11 cellular contexts compared by ENCODE assay signal in genomic region chr12:94263905-94264655, GRCh38.
DNase-seq lines count a peak whose midpoint lies in the region; ATAC-seq and TF ChIP-seq lines count a peak whose summit lies in the region.
"Had no signal": no experiment of that assay in that cellular context is flagged by ENCODE, and none has a peak within 500 bp of the region (broad histone marks: within the 10 kb centered on the region; RNA-seq: fewer than 3 reads in every experiment).

No MANE protein-coding gene starts in this region.

- H3K27ac Mint-ChIP-seq in nephron progenitor cell, result no peak overlapping the region

- WGBS in mesendoderm (ENCODE audit: extremely low coverage, insufficient coverage, low lambda C conversion rate), result no CpG with 5 or more reads among the region's 21 CpGs

- H2BK120ac ChIP-seq in mesendoderm (ENCODE audit: low read depth, low read length), result no peak overlapping the region

- H3K4me3 ChIP-seq in BE2C (ENCODE audit: low read depth, low read length) (no peak overlapping the region), astrocyte of the spinal cord (ENCODE audit: low read depth, low read length) (no peak overlapping the region), mesendoderm (ENCODE audit: low read length) (no peak overlapping the region)

- H3K36me3 ChIP-seq in BE2C (no peaks in the 10 kb centered on the region), mesendoderm (ENCODE audit: control insufficient read depth, insufficient read depth, low read length) (no peaks in the 10 kb centered on the region)

- H3K79me2 ChIP-seq in mesendoderm (ENCODE audit: control insufficient read depth, insufficient read depth, low read length), result no peaks in the 10 kb centered on the region

- H3K4me1 ChIP-seq in BE2C, result peaks cover 25% of the 10 kb centered on the region
- H3K4me1 ChIP-seq in mesendoderm (ENCODE audit: control insufficient read depth, low read depth, low read length), result peaks cover 7% of the 10 kb centered on the region

- peaks cover 47% of the 10 kb centered on the region for H3K4me1 Mint-ChIP-seq in nephron progenitor cell

- H3K9me3 Mint-ChIP-seq in nephron progenitor cell, result peaks cover 3% of the 10 kb centered on the region
- H3K9me3 Mint-ChIP-seq: IgD-negative memory B cell had no signal

- DNase-seq in BE2C (peak; percentile 22), EH (ENCODE audit: low read depth) (peak; percentile 89), astrocyte of the spinal cord (ENCODE audit: low read depth, low spot score) (peak; percentile 67), mesendoderm (peak; percentile 96), NCI-H510A treated with DMSO at 0.1 percent for 48 hours (lab: John Stamatoyannopoulos, UW) (no peak), nephron progenitor cell (no peak), NOMO-1 (lab: John Stamatoyannopoulos, UW; ENCODE audit: unreplicated experiment in 2 of 2) (no peak)
- DNase-seq: NCI-H524; stimulated activated CD4-positive, alpha-beta T cell treated with anti-CD3 and anti-CD28 coated beads, Interleukin-2, amount 100 ng/mL, for 48 hours had no signal

- H3K4ac ChIP-seq in mesendoderm (ENCODE audit: low read depth, low read length), result no peak overlapping the region

- H3K27me3 Mint-ChIP-seq in nephron progenitor cell (ENCODE audit: low read depth, poor library complexity), result peaks cover 11% of the 10 kb centered on the region
- H3K27me3 Mint-ChIP-seq: IgD-negative memory B cell had no signal

- no peaks in the 10 kb centered on the region for H3K27me3 ChIP-seq in BE2C
- no peaks in the 10 kb centered on the region for H3K27me3 ChIP-seq in mesendoderm (ENCODE audit: insufficient read depth, low read length, poor library complexity)

- in situ Hi-C loops in astrocyte of the spinal cord (cut with HindIII; ENCODE audit: low sequenced_read_pairs), result no loop called here

- no peak overlapping the region for H3K23ac ChIP-seq in mesendoderm (ENCODE audit: low read length)

- H3K36me3 Mint-ChIP-seq in nephron progenitor cell (ENCODE audit: low read depth), result no peaks in the 10 kb centered on the region

- no peak overlapping the region for H2BK5ac ChIP-seq in mesendoderm (ENCODE audit: low read length)

- peak overlapping the region; percentile 86 for H3K18ac ChIP-seq in mesendoderm (ENCODE audit: low read length)

- H3K27ac ChIP-seq in mesendoderm (ENCODE audit: low read depth, low read length), result peak overlapping the region; percentile 82

- ATAC-seq in SK-N-SH treated with all-trans-retinoic acid at 6 μM for 48 hours, result no peak

- peak overlapping the region; percentile 44 for H3K56ac ChIP-seq in mesendoderm (ENCODE audit: low read length)

- no peak overlapping the region for H3K4me2 ChIP-seq in mesendoderm (ENCODE audit: low read length)

- no peak overlapping the region for H3K4me3 Mint-ChIP-seq in nephron progenitor cell

- H4K8ac ChIP-seq in mesendoderm (ENCODE audit: low read depth, low read length), result no peak overlapping the region

- H3K79me1 ChIP-seq in mesendoderm (ENCODE audit: low read length), result no peaks in the 10 kb centered on the region

- H2BK15ac ChIP-seq in mesendoderm (replicated peaks; ENCODE audit: low read depth), result no peak overlapping the region

- no peak for TF ChIP-seq CTCF in BE2C (IDR thresholded peaks at IDR 0.05; ENCODE audit: low read depth, low read length)
- TF ChIP-seq CTCF in astrocyte of the spinal cord (IDR thresholded peaks at IDR 0.05; ENCODE audit: low read depth, low read length), result no peak
- no peak for TF ChIP-seq CTCF in nephron progenitor cell (IDR thresholded peaks at IDR 0.05)

- no peak overlapping the region for H4K5ac ChIP-seq in mesendoderm (ENCODE audit: low read length)

- H3K9me3 ChIP-seq in BE2C, result no peaks in the 10 kb centered on the region

- H3K9ac ChIP-seq in mesendoderm (ENCODE audit: low read length), result no peak overlapping the region

- H2AK5ac ChIP-seq in mesendoderm (ENCODE audit: low read length), result no peak overlapping the region

TF ChIP-seq in SK-N-SH treated with all-trans-retinoic acid at 6 μM for 48 hours, 23 proteins besides CTCF, POLR2A, EP300 and RAD21:
- TF ChIP-seq CSRNP3 (CRISPR knock-in tag; IDR thresholded peaks at IDR 0.05) (no peak), BACH2 (CRISPR knock-in tag; IDR thresholded peaks at IDR 0.05; ENCODE audit: borderline replicate concordance) (no peak), ZNF8 (CRISPR knock-in tag; IDR thresholded peaks at IDR 0.05) (no peak), OSR1 (CRISPR knock-in tag; IDR thresholded peaks at IDR 0.05) (no peak), ZC3H10 (CRISPR knock-in tag; IDR thresholded peaks at IDR 0.05) (no peak), ARNTL (CRISPR knock-in tag; IDR thresholded peaks at IDR 0.05; ENCODE audit: borderline replicate concordance, low read depth) (no peak), PATZ1 (CRISPR knock-in tag; IDR thresholded peaks at IDR 0.05; ENCODE audit: borderline replicate concordance) (no peak), TSHZ2 (CRISPR knock-in tag; IDR thresholded peaks at IDR 0.05) (no peak), PPARA (CRISPR knock-in tag; IDR thresholded peaks at IDR 0.05; ENCODE audit: borderline replicate concordance) (no peak), ESRRG (CRISPR knock-in tag; IDR thresholded peaks at IDR 0.05) (no peak), ISL1 (CRISPR knock-in tag; IDR thresholded peaks at IDR 0.05) (no peak), CSDC2 (CRISPR knock-in tag; IDR thresholded peaks at IDR 0.05) (no peak), CREB5 (CRISPR knock-in tag; IDR thresholded peaks at IDR 0.05; ENCODE audit: low read depth) (no peak)

Comparison
In these comparisons a context has a peak if more than half of its experiments do, and no peak if none do; other contexts are left out.
1. DNase-seq: peak in BE2C (single experiment), EH (single experiment), astrocyte of the spinal cord (single experiment) and mesendoderm (single experiment); none in NCI-H510A treated with DMSO at 0.1 percent for 48 hours (single experiment), nephron progenitor cell (single experiment) and NOMO-1 (0 of 2).